Comparison of ENCODE assay signal across 11 cellular contexts in the genomic region with DNA sequence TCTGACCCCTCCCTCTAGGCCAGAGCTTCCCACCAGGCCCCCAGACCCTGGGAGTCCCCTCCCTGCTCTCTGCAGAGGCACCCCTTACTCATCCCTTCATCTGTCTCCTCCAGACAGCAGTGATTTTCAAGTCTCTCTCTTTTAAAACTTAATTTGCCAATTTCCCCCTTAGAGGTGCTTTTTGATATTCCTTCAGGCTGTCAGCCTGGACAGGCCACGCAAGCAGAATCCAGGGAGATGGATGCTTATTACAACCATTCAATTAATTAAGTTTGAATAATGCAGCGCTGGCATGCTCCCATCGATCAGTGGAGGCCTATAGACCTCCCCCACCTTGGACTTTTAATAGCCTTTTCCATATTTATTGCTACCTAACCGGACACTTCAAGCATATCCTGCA.
"Had no signal": no experiment of that assay in that cellular context is flagged by ENCODE, and none has a peak within 500 bp of the region (broad histone marks: within the 10 kb centered on the region; RNA-seq: fewer than 3 reads in every experiment).

No MANE protein-coding gene starts in this region.

- H3K27ac ChIP-seq: ovary, WERI-Rb-1 had no signal

- H3K9me3 ChIP-seq: ovary had no signal

- H3K36me3 ChIP-seq: ovary, WERI-Rb-1 had no signal

- ATAC-seq: activated CD4-positive, alpha-beta T cell treated with anti-CD3 and anti-CD28 coated beads for 36 hours; esophagus mucosa; stimulated activated naive CD8-positive, alpha-beta T cell treated with anti-CD3 and anti-CD28 coated beads, Interleukin-15, amount 100 ng/mL, for 72 hours had no signal

- H3K4me3 ChIP-seq: ovary had no signal

- H3K27me3 ChIP-seq: ovary had no signal

- DNase-seq: activated CD4-positive, alpha-beta memory T cell treated with anti-CD3 and anti-CD28 coated beads, Interleukin-2, amount 10 ng/mL, durations not matched to agents 7 days and 5 days; activated CD4-positive, alpha-beta T cell treated with anti-CD3 and anti-CD28 coated beads for 36 hours; dermis blood vessel endothelial cell; immature natural killer cell; nephron progenitor cell; ovary; stimulated activated CD4-positive, alpha-beta T cell treated with anti-CD3 and anti-CD28 coated beads, Interleukin-4, amount 100 ng/mL, for 4 hours; stimulated activated naive CD8-positive, alpha-beta T cell treated with anti-CD3 and anti-CD28 coated beads, Interleukin-15, amount 100 ng/mL, for 72 hours; T1000; WERI-Rb-1 had no signal
